In the genomic region with DNA sequence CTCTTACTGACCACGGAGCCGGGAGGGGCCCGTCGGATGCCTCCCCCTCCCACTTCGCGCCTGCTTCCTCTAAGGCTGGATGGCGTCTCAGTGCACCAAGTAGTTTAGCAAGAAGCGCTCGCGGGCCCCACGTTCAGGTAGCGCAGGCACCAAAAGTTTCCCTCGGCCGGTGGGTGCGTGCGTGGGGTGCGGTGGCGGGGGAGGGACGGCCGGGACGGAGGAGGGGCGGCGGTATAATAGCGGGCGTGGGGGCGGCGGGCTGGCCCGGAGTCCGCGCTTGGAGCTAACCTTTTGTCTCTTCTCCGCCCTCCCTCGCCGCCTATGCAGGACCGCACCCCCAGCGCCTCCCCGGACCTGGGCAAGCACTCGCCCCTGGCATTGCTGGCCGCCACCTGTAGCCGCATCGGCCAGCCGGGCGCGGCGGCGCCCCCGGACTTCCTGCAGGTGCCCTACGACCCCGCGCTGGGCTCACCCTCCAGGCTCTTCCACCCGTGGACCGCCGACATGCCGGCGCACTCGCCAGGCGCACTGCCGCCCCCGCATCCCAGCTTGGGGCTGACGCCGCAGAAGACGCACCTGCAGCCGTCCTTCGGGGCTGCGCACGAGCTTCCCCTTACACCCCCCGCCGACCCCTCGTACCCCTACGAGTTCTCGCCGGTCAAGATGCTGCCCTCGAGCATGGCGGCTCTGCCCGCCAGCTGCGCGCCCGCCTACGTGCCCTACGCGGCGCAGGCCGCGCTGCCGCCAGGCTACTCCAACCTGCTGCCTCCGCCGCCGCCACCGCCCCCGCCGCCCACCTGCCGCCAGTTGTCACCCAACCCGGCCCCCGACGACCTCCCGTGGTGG, we compare ENCODE assay signal across 1 cellular context.
TF ChIP-seq lines count a peak whose summit lies in the region.

No MANE protein-coding gene starts in this region.

TF ChIP-seq in K562, 482 proteins besides CTCF, POLR2A, EP300 and RAD21:
- TF ChIP-seq, protein P1, sequence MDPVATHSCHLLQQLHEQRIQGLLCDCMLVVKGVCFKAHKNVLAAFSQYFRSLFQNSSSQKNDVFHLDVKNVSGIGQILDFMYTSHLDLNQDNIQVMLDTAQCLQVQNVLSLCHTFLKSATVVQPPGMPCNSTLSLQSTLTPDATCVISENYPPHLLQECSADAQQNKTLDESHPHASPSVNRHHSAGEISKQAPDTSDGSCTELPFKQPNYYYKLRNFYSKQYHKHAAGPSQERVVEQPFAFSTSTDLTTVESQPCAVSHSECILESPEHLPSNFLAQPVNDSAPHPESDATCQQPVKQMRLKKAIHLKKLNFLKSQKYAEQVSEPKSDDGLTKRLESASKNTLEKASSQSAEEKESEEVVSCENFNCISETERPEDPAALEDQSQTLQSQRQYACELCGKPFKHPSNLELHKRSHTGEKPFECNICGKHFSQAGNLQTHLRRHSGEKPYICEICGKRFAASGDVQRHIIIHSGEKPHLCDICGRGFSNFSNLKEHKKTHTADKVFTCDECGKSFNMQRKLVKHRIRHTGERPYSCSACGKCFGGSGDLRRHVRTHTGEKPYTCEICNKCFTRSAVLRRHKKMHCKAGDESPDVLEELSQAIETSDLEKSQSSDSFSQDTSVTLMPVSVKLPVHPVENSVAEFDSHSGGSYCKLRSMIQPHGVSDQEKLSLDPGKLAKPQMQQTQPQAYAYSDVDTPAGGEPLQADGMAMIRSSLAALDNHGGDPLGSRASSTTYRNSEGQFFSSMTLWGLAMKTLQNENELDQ (CRISPR knock-in tag; IDR thresholded peaks at IDR 0.05; ENCODE audit: borderline replicate concordance), result no peak
- TF ChIP-seq, protein P2, sequence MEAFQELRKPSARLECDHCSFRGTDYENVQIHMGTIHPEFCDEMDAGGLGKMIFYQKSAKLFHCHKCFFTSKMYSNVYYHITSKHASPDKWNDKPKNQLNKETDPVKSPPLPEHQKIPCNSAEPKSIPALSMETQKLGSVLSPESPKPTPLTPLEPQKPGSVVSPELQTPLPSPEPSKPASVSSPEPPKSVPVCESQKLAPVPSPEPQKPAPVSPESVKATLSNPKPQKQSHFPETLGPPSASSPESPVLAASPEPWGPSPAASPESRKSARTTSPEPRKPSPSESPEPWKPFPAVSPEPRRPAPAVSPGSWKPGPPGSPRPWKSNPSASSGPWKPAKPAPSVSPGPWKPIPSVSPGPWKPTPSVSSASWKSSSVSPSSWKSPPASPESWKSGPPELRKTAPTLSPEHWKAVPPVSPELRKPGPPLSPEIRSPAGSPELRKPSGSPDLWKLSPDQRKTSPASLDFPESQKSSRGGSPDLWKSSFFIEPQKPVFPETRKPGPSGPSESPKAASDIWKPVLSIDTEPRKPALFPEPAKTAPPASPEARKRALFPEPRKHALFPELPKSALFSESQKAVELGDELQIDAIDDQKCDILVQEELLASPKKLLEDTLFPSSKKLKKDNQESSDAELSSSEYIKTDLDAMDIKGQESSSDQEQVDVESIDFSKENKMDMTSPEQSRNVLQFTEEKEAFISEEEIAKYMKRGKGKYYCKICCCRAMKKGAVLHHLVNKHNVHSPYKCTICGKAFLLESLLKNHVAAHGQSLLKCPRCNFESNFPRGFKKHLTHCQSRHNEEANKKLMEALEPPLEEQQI (IDR thresholded peaks at IDR 0.05), result 0 out of 2 replicates have a peak, but pooled peaks have one; percentile 70
- TF ChIP-seq ZNF644 (tag; IDR thresholded peaks at IDR 0.05; ENCODE audit: low read depth), result no peak
